ENCODE assay signal across 8 cellular contexts in the genomic region with DNA sequence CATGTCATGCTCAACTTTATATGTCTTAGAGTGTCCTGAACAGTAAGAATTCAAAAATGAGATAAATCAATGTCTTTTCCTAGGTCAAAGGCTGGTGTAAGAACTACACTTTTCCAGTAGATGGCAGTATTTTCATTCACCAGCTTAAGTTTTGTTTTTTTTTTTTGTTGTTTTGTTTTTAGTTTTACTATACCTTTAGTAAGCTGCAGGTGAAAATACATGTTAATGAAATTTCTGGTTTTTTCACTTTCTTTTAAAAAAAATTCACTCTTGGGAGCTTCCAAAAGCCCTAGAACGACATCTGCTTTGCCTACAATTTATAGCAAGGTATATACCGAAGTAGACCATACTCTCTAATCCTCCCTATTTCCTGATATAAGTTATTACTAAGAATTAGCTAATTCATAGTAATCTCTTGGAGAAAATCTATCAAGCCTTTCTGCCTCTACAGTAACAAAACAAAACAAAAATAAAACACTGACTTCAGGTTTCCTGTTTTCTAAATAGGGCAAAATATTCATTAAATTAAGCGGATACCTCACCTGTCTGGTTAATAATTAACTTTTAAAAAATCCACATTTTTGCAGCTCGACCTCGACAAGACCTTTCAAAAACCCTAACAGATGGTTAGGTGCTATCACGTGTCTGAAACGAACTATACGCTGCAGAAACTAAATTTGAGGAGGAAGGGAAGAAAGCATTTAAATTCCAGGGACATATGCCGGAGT. TPM values are rescaled to one million over a fixed set of nuclear protein-coding genes. Genes with fewer than 3 reads are reported as not detected.
DNase-seq lines count a peak whose midpoint lies in the region; ATAC-seq, FAIRE-seq and TF ChIP-seq lines count a peak whose summit lies in the region.

No MANE protein-coding gene starts in this region.

- H3K27me3 ChIP-seq in BJ (ENCODE audit: control insufficient read depth, insufficient read depth, low read length) = no peaks in the 10 kb centered on the region
- H3K27me3 ChIP-seq in bronchial epithelial cell (ENCODE audit: control insufficient read depth, insufficient read depth, low read length) = no peaks in the 10 kb centered on the region
- no peaks in the 10 kb centered on the region for H3K27me3 ChIP-seq in lower lobe of right lung (ENCODE audit: low read depth)
- H3K27me3 ChIP-seq in upper lobe of right lung = no peaks in the 10 kb centered on the region

- in situ Hi-C loops in GM13976 (cut with MboI; ENCODE audit: low sequenced_read_pairs, unreplicated experiment) = no loop called here

- H3K27ac ChIP-seq in lower lobe of right lung (peak overlapping the region; percentile 99), upper lobe of right lung (peak overlapping the region; percentile 94)

- DNase-seq in BJ (ENCODE audit: low read depth) (no peak), GM13976 (ENCODE audit: low spot score) (peak; percentile 38), NCI-H345 treated with DMSO at 0.1 percent for 48 hours (lab: John Stamatoyannopoulos, UW; ENCODE audit: unreplicated experiment) (peak; percentile 64), bronchial epithelial cell (ENCODE audit: low read depth) (peak; percentile 59), lower lobe of right lung (no peak), upper lobe of right lung (no peak), HK-2 (ENCODE audit: unreplicated experiment) (no peak)
- DNase-seq in activated CD4-positive, alpha-beta T cell treated with anti-CD3 and anti-CD28 coated beads for 48 hours = no peak

- TF ChIP-seq CTCF in BJ (IDR thresholded peaks at IDR 0.05; ENCODE audit: insufficient read depth, low read depth, low read length) (peak; percentile 59), GM13976 (IDR thresholded peaks at IDR 0.05; ENCODE audit: borderline replicate concordance, control extremely low read depth, extremely low read depth, insufficient read depth, missing control alignments) (peak; percentile 44), bronchial epithelial cell (IDR thresholded peaks at IDR 0.05; ENCODE audit: insufficient read depth, low read length, severe bottlenecking) (peak; percentile 55), lower lobe of right lung (IDR thresholded peaks at IDR 0.05) (peak; percentile 85), upper lobe of right lung (IDR thresholded peaks at IDR 0.05) (peak; percentile 89)

- POLR2A ChIA-PET in BJ (lab: Charles Lee) = no interaction called here

- H3K9me3 ChIP-seq in lower lobe of right lung = no peaks in the 10 kb centered on the region
- no peaks in the 10 kb centered on the region for H3K9me3 ChIP-seq in upper lobe of right lung

- H3K36me3 ChIP-seq in BJ (ENCODE audit: control insufficient read depth, insufficient read depth, low read length) = 0 out of 2 replicates have a peak, but pooled peaks cover 1% of the 10 kb centered on the region
- H3K36me3 ChIP-seq in bronchial epithelial cell (ENCODE audit: control insufficient read depth, insufficient read depth, low read length) = no peaks in the 10 kb centered on the region
- H3K36me3 ChIP-seq in lower lobe of right lung = no peaks in the 10 kb centered on the region
- no peaks in the 10 kb centered on the region for H3K36me3 ChIP-seq in upper lobe of right lung

- no peak for FAIRE-seq in bronchial epithelial cell (lab: Jason Lieb, UNC)

- H3K4me3 ChIP-seq in BJ (ENCODE audit: low read depth, low read length) (peak overlapping the region; percentile 86), bronchial epithelial cell (ENCODE audit: low read depth, low read length) (no peak overlapping the region), lower lobe of right lung (peak overlapping the region; percentile 79), upper lobe of right lung (peak overlapping the region; percentile 72)

- intact Hi-C loops in lower lobe of right lung (cut with DNase I) (loop anchor here (5.0 kb wide), 1 partner anchor 128 kb away; no protein-coding TSS in a partner anchor), upper lobe of right lung (cut with DNase I) (no loop called here)

- H3K4me1 ChIP-seq in lower lobe of right lung = peaks cover 23% of the 10 kb centered on the region
- H3K4me1 ChIP-seq in upper lobe of right lung = peaks cover 18% of the 10 kb centered on the region

- no peak for ATAC-seq in lower lobe of right lung
- ATAC-seq in upper lobe of right lung = no peak

- CTCF ChIA-PET in BJ (lab: Yijun Ruan, JAX) = interaction anchor here (0.5 to 6.5 kb wide), 29 partner anchors 10 to 451 kb away, joined by 3 to 111 read pairs (median 5); a partner anchor contains a TSS

RNA-seq across cellular contexts. Expression of a gene that starts 2.7 kb away (rescaled TPM):
- 13.4 and 16.9 TPM in 2 replicates for polyA plus RNA-seq in BJ (2011; rRNA removed)
- polyA minus RNA-seq in BJ (2011; rRNA and poly(A)+ RNA removed) = 72.0 and 72.7 TPM in 2 replicates
- 12.9 and 13.4 TPM in 2 replicates for total RNA-seq in bronchial epithelial cell
- 30.6 TPM for total RNA-seq in lower lobe of right lung
- 39.1 TPM for total RNA-seq in upper lobe of right lung

RNA-seq across cellular contexts. Expression of a gene that starts 54.5 kb away (rescaled TPM):
- polyA plus RNA-seq in BJ (2011; rRNA removed) = 7.5 and 11.4 TPM in 2 replicates
- 2.7 and 3.1 TPM in 2 replicates for polyA minus RNA-seq in BJ (2011; rRNA and poly(A)+ RNA removed)
- total RNA-seq in bronchial epithelial cell = 19.7 and 20.6 TPM in 2 replicates
- total RNA-seq in lower lobe of right lung = 19.1 TPM
- total RNA-seq in upper lobe of right lung = 22.5 TPM

Comparison
In these comparisons a context has a peak if more than half of its experiments do, and no peak if none do; other contexts are left out.
1. DNase-seq: peak in GM13976 (single experiment), NCI-H345 treated with DMSO at 0.1 percent for 48 hours (single experiment) and bronchial epithelial cell (single experiment); none in BJ (single experiment), lower lobe of right lung (single experiment), upper lobe of right lung (single experiment), activated CD4-positive, alpha-beta T cell treated with anti-CD3 and anti-CD28 coated beads for 48 hours (single experiment) and HK-2 (single experiment).
2. Peak in every context shown above with its lines, with median percentiles within 50 percentile points of each other: CTCF ChIP-seq.